Comparison of ENCODE assay signal across 9 cellular contexts in the genomic region with DNA sequence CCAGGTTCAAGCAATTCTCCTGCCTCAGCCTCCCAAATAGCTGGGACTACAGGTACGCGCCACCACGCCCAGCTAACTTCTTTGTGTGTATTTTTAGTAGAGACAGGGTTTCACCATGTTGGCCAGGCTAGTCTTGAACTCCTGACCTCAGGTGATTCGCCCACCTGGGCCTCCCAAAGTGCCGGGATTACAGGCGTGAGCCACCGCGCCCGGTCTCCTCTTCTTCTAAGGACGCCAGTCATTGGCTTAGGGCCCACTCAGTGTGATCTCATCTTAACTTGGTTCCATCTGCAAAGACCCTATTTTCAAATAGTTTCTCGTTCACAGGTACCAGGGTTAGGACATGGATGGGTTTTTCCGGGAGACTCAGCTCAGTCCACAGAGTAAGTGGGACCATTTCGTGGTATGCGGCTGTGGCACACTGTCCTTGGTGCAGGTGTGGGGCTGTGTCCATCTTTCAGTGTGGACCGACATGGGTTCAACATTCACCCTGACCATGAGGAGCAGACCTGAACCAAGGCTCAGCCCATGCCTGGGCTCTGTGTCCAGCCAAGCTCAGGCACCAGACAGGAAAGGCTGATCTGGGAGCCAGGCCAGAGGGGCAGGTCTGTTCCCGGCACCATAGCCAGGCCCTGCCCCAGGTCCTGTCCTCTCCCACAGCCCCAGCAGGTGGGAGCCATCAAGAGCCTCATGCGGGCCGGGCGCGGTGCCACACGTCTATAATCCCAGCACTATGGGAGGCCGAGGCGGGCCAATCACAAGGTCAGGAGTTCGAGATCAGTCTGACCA. TPM values are rescaled to one million over a fixed set of nuclear protein-coding genes. Genes with fewer than 3 reads are reported as not detected.
DNase-seq lines count a peak whose midpoint lies in the region; ATAC-seq and TF ChIP-seq lines count a peak whose summit lies in the region.
"Had no signal": no experiment of that assay in that cellular context is flagged by ENCODE, and none has a peak within 500 bp of the region (broad histone marks: within the 10 kb centered on the region; RNA-seq: fewer than 3 reads in every experiment).

No MANE protein-coding gene starts in this region.

- POLR2A ChIA-PET in T-cell (lab: Charles Lee) = no interaction called here

- no peaks in the 10 kb centered on the region for H3K27me3 Mint-ChIP-seq in T-cell

- H3K36me3 ChIP-seq in heart right ventricle (peaks cover 0 to 4% (median 0%) of the 10 kb centered on the region in 9 donors), sigmoid colon (peaks cover 0 to 5% (median 0%) of the 10 kb centered on the region in 4 donors)

- peak overlapping the region; percentile 92 to 95 for H3K27ac Mint-ChIP-seq in T-cell

- peaks cover 52 to 69% (median 62%) of the 10 kb centered on the region in 3 donors for H3K4me1 Mint-ChIP-seq in T-cell

- H3K4me3 Mint-ChIP-seq in T-cell = no peak overlapping the region

- 71 to 74% methylated on average over 24 of the region's 24 CpGs for WGBS in heart right ventricle, 2 donors
- 60 to 76% methylated on average over 24 of the region's 24 CpGs for WGBS in sigmoid colon, 2 donors

- H3K4me3 ChIP-seq in GM12865 (ENCODE audit: low read depth, low read length) (peak overlapping the region; percentile 1; the same call in 1 of the 2 replicates), heart right ventricle (no peak overlapping the region), sigmoid colon (no peak overlapping the region)

- H3K9me3 Mint-ChIP-seq in T-cell = no peaks in the 10 kb centered on the region

- H3K4me1 ChIP-seq in heart right ventricle = peaks cover 30 to 78% (median 67%) of the 10 kb centered on the region in 9 donors
- peaks cover 0 to 53% (median 52%) of the 10 kb centered on the region in 4 donors for H3K4me1 ChIP-seq in sigmoid colon

- H3K9me3 ChIP-seq in heart right ventricle (no peaks in the 10 kb centered on the region), sigmoid colon (no peaks in the 10 kb centered on the region)

- no peaks in the 10 kb centered on the region for H3K36me3 Mint-ChIP-seq in T-cell

- H3K27ac ChIP-seq in heart right ventricle = peak overlapping the region; percentile 46 to 100 (median 90)
- H3K27ac ChIP-seq in sigmoid colon = peak overlapping the region; percentile 59 to 100 (median 100)

- H3K27me3 ChIP-seq in heart right ventricle = no peaks in the 10 kb centered on the region
- no peaks in the 10 kb centered on the region for H3K27me3 ChIP-seq in sigmoid colon

- intact Hi-C loops in heart right ventricle (cut with DNase I) = loop anchor here in 1 of 10 donors (5.0 kb wide), 1 partner anchor 36 kb away; the partner anchor contains the start of gene BTBD2
- intact Hi-C loops in sigmoid colon (cut with DNase I) = no loop called here

- ATAC-seq in T-cell (replicated peaks in 1 of 4) (no peak), heart right ventricle (peak in 7 of 8 donors; percentile 9 to 41 (median 21)), HG03175 (IDR thresholded peaks at IDR 0.05; ENCODE audit: unreplicated experiment) (no peak)

- TF ChIP-seq POLR2A in sigmoid colon (IDR thresholded peaks at IDR 0.05) = no peak

- peak; percentile 36 for DNase-seq in GM12865 (ENCODE audit: low read depth)
- no peak for DNase-seq in T-cell
- peak; percentile 76 to 84 for DNase-seq in heart right ventricle
- peak; percentile 93 for DNase-seq in sigmoid colon
- DNase-seq in NCI-H2227 treated with DMSO at 0.1 percent for 48 hours (lab: John Stamatoyannopoulos, UW) = no peak
- DNase-seq in HuH-7.5 (ENCODE audit: low spot score) = no peak
- no peak for DNase-seq in NCI-H2171 (lab: John Stamatoyannopoulos, UW)
- DNase-seq: activated CD8-positive, alpha-beta memory T cell treated with anti-CD3 and anti-CD28 coated beads, Interleukin-2, amount 50 U/mL, for 48 hours had no signal

- TF ChIP-seq EP300 in sigmoid colon (IDR thresholded peaks at IDR 0.05) = no peak

- CTCF ChIA-PET in T-cell (lab: Charles Lee) = interaction anchor here in 1 of 2 donors (0.7 to 0.9 kb wide), 2 partner anchors 20 to 41 kb away, joined by 3 to 7 read pairs; no protein-coding TSS in a partner anchor

- TF ChIP-seq CTCF in GM12865 (IDR thresholded peaks at IDR 0.05; ENCODE audit: insufficient read depth, low read depth, low read length, missing control alignments) = no peak
- no peak for TF ChIP-seq CTCF in heart right ventricle (IDR thresholded peaks at IDR 0.05)
- TF ChIP-seq CTCF in sigmoid colon (IDR thresholded peaks at IDR 0.05) = no peak

RNA-seq across cellular contexts. Expression of gene MKNK2, which starts 2.8 kb away (rescaled TPM):
- total RNA-seq in T-cell = 100 to 1,000 TPM; 196 to 242 (median 234) TPM
- total RNA-seq in heart right ventricle = 100 to 1,000 TPM; 107 to 260 (median 144) TPM
- 100 to 1,000 TPM; 144 to 189 TPM for polyA plus RNA-seq in heart right ventricle
- total RNA-seq in sigmoid colon = 100 to 1,000 TPM in 3 of 4 donors, 10 to 100 TPM in 1; 83.1 to 124 (median 107) TPM
- 100 to 1,000 TPM; 121 to 157 (median 129) TPM for polyA plus RNA-seq in sigmoid colon

RNA-seq across cellular contexts. Expression of gene BTBD2, which starts 38.3 kb away (rescaled TPM):
- total RNA-seq in T-cell (10 to 100 TPM; 52.2 to 79.8 (median 73.6) TPM), heart right ventricle (10 to 100 TPM; 45.1 to 70.4 (median 56.6) TPM), sigmoid colon (10 to 100 TPM; 43.8 to 82.8 (median 50.3) TPM)
- polyA plus RNA-seq in heart right ventricle (10 to 100 TPM; 42.8 to 55.2 TPM), sigmoid colon (10 to 100 TPM; 31.9 to 58.7 (median 46.2) TPM)

RNA-seq across cellular contexts. Expression of gene MOB3A, which starts 42.3 kb away (rescaled TPM):
- 100 to 1,000 TPM in 4 of 5 donors, 10 to 100 TPM in 1; 98.6 to 162 (median 142) TPM for total RNA-seq in T-cell
- 10 to 100 TPM; 10.0 to 30.5 (median 16.2) TPM for total RNA-seq in heart right ventricle
- 10 to 100 TPM in 1 of 2 donors, 1 to 10 TPM in 1; 8.9 to 12.8 TPM for polyA plus RNA-seq in heart right ventricle
- total RNA-seq in sigmoid colon = 10 to 100 TPM; 25.7 to 65.4 (median 32.0) TPM
- 10 to 100 TPM; 14.4 to 36.1 (median 14.6) TPM for polyA plus RNA-seq in sigmoid colon

RNA-seq across cellular contexts. Expression of gene IZUMO4, which starts 42.9 kb away (rescaled TPM):
- total RNA-seq in T-cell (10 to 100 TPM; 14.0 to 23.5 (median 19.7) TPM), heart right ventricle (1 to 10 TPM; 1.2 to 6.5 (median 2.2) TPM), sigmoid colon (1 to 10 TPM; 2.3 to 6.0 (median 4.6) TPM)
- polyA plus RNA-seq in heart right ventricle (10 to 100 TPM in 1 of 2 donors, 1 to 10 TPM in 1; 8.6 to 13.1 TPM), sigmoid colon (1 to 10 TPM; 2.4 to 8.5 (median 3.5) TPM)

Comparison
In these comparisons a context has a peak if more than half of its experiments do, and no peak if none do; other contexts are left out.
1. DNase-seq: peak in GM12865 (single experiment), heart right ventricle (2 of 2) and sigmoid colon (single experiment); none in T-cell (0 of 34), NCI-H2227 treated with DMSO at 0.1 percent for 48 hours (single experiment), HuH-7.5 (single experiment) and NCI-H2171 (single experiment).
2. ATAC-seq: peak in heart right ventricle (7 of 8); none in T-cell (0 of 4) and HG03175 (single experiment).